In genomic region chr3:126212629-126213375, GRCh38 we compare ENCODE assay signal across 1 cellular context.
A peak's percentile ranks its signal among the peaks of the same experiment; 100 is the strongest.
TF ChIP-seq lines count a peak whose summit lies in the region.

No MANE protein-coding gene starts in this region.

TF ChIP-seq in HEK293, 187 proteins besides CTCF, POLR2A, EP300 and RAD21 (continued from another document):
- TF ChIP-seq ZNF48 (tag by site-specific recombination; IDR thresholded peaks at IDR 0.05) (no peak), ZNF692 (tag by site-specific recombination; IDR thresholded peaks at IDR 0.05) (peak; percentile 79; the same call in 1 of the 2 replicates), ZNF571 (tag by site-specific recombination; IDR thresholded peaks at IDR 0.05) (no peak), ZBTB8A (tag by site-specific recombination; IDR thresholded peaks at IDR 0.05) (peak; percentile 62), GLIS1 (tag by site-specific recombination; IDR thresholded peaks at IDR 0.05) (peak; percentile 32), OSR2 (tag by site-specific recombination; IDR thresholded peaks at IDR 0.05) (no peak), ZNF704 (tag by site-specific recombination; IDR thresholded peaks at IDR 0.05) (no peak), ZNF175 (tag by site-specific recombination; IDR thresholded peaks at IDR 0.05) (no peak), SP2 (tag by site-specific recombination; IDR thresholded peaks at IDR 0.05) (no peak), GFI1B (tag by site-specific recombination; IDR thresholded peaks at IDR 0.05) (no peak), ZIC2 (tag by site-specific recombination; IDR thresholded peaks at IDR 0.05) (peak; percentile 32; the same call in 1 of the 2 replicates), BCL11B (tag by site-specific recombination; IDR thresholded peaks at IDR 0.05; ENCODE audit: low read depth) (no peak), ZNF335 (tag by site-specific recombination; conservative IDR thresholded peaks at IDR 0.05) (0 out of 2 replicates have a peak, but pooled peaks have one; percentile 25), REPIN1 (tag by site-specific recombination; IDR thresholded peaks at IDR 0.05; ENCODE audit: low read depth) (no peak), ZBTB44 (tag by site-specific recombination; IDR thresholded peaks at IDR 0.05) (no peak), ZNF423 (tag by site-specific recombination; IDR thresholded peaks at IDR 0.05) (no peak)
- TF ChIP-seq, protein P1, sequence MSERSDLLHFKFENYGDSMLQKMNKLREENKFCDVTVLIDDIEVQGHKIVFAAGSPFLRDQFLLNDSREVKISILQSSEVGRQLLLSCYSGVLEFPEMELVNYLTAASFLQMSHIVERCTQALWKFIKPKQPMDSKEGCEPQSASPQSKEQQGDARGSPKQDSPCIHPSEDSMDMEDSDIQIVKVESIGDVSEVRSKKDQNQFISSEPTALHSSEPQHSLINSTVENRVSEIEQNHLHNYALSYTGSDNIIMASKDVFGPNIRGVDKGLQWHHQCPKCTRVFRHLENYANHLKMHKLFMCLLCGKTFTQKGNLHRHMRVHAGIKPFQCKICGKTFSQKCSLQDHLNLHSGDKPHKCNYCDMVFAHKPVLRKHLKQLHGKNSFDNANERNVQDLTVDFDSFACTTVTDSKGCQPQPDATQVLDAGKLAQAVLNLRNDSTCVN (tag by site-specific recombination; optimal IDR thresholded peaks at IDR 0.05) = peak; percentile 18
- TF ChIP-seq, protein P2, sequence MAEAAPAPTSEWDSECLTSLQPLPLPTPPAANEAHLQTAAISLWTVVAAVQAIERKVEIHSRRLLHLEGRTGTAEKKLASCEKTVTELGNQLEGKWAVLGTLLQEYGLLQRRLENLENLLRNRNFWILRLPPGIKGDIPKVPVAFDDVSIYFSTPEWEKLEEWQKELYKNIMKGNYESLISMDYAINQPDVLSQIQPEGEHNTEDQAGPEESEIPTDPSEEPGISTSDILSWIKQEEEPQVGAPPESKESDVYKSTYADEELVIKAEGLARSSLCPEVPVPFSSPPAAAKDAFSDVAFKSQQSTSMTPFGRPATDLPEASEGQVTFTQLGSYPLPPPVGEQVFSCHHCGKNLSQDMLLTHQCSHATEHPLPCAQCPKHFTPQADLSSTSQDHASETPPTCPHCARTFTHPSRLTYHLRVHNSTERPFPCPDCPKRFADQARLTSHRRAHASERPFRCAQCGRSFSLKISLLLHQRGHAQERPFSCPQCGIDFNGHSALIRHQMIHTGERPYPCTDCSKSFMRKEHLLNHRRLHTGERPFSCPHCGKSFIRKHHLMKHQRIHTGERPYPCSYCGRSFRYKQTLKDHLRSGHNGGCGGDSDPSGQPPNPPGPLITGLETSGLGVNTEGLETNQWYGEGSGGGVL (tag by site-specific recombination; IDR thresholded peaks at IDR 0.05) = 0 out of 2 replicates have a peak, but pooled peaks have one; percentile 8
